In genomic region chr19:28341810-28342350, GRCh38 we compare ENCODE assay signal across 9 cellular contexts.
"Had no signal": no experiment of that assay in that cellular context is flagged by ENCODE, and none has a peak within 500 bp of the region (broad histone marks: within the 10 kb centered on the region; RNA-seq: fewer than 3 reads in every experiment).

No MANE protein-coding gene starts in this region.

- ATAC-seq: HCT116 had no signal

- H3K4me1 ChIP-seq: HAP-1 had no signal

- FAIRE-seq: HTR-8/SVneo had no signal

- DNase-seq: GM23248, GOT3, H7, KBM-7 had no signal

- H3K4me2 ChIP-seq: KMS-11 had no signal

- H2AFZ ChIP-seq: GM23248 had no signal

- H3K4me3 ChIP-seq: GM23248, HAP-1 had no signal

- H3K27ac ChIP-seq: GM23248, HL-60, KMS-11 had no signal

- H3K9ac ChIP-seq: GM23248, KMS-11 had no signal

- H3K9me3 ChIP-seq: HAP-1 had no signal

- H3K36me3 ChIP-seq: HAP-1 had no signal
